8 cellular contexts compared by ENCODE assay signal in genomic region chr20:58731192-58731591, GRCh38.
"Had no signal": no experiment of that assay in that cellular context is flagged by ENCODE, and none has a peak within 500 bp of the region (broad histone marks: within the 10 kb centered on the region; RNA-seq: fewer than 3 reads in every experiment).

No MANE protein-coding gene starts in this region.

- FAIRE-seq: G401.6, GM12878, GM12891, GM12892, GM18507, GM19239 had no signal

- DNase-seq: GDM1, GF-D8 had no signal

- H3K4me3 ChIP-seq: GM12878 had no signal

- ATAC-seq: GM12878 had no signal
